Comparison of ENCODE assay signal across 8 cellular contexts in the genomic region with DNA sequence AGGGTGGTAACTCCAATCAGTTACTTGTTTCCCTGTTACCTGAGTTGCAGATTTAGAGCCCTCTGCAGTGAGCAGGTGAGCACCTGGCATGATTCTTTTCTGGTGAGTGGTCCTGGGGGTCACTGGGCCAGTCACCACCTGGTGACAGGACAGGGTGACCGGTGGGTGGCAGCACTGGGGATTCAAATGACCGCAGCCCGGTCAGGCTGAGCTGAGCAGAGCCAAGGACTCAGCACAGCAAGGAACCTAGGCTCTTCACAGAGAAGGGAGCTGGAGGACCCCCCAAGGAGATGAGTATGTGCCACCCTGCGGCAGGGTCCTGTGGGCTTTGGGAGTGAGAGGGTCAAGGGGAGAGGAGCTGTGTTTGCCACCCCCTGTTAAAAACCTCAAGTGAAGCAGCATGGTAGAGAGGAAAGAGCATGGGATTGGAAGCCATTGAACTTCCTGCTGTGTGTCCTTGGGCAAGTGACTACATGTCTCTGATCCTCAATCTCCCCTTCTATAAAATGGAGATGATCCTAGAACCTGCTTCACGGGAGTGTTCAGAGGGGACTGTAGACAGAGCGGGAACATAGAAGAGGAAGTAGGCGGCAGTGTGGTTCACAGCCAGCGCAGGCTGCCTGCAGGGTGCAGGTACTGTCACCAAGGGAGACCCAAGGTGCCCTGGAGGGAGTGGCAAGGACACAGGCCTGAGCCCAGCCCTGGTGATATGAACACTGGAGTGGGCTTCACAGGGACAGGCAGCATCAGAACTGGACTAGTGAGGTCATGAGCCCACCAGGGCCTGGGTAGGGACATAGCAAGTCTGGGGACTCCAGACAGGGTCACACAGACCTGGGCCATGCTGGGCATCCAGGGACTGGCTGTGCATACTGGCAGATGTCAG. TPM values are rescaled to one million over a fixed set of nuclear protein-coding genes. Genes with fewer than 3 reads are reported as not detected.
DNase-seq lines count a peak whose midpoint lies in the region; TF ChIP-seq lines count a peak whose summit lies in the region.
"Not testable (repeated sequence)": the region's sequence is repeated elsewhere in the genome, so short reads cannot be mapped to it uniquely, and the experiment has no call there.

No MANE protein-coding gene starts in this region.

- H2AFZ ChIP-seq in MM.1S (ENCODE audit: low read length); neural progenitor cell (replicated peaks): not testable (repeated sequence)

- not testable (repeated sequence) for H3K4me3 ChIP-seq in Caco-2 (ENCODE audit: low read depth, low read length); MM.1S (ENCODE audit: low read length); liver (ENCODE audit: low read depth in 1 of 3, low read length in 3 of 3); neural progenitor cell

- DNase-seq in Caco-2, result peak; percentile 39 to 43
- not testable (repeated sequence) for DNase-seq in MM.1S; T-helper 2 cell treated with Interferon-gamma antibody and Interleukin-4, amounts not matched to agents 5 μg/mL and 100 μg/mL, for 36 hours (ENCODE audit: low spot score); endothelial cell (ENCODE audit: low spot score); neural progenitor cell (ENCODE audit: low spot score); type B pancreatic cell (ENCODE audit: extremely low spot score, unreplicated experiment)

- H3K4me1 Mint-ChIP-seq in Caco-2 (ENCODE audit: low read depth, unreplicated experiment), result peaks cover 16% of the 10 kb centered on the region
- H3K4me1 Mint-ChIP-seq in T-helper 2 cell treated with Interferon-gamma antibody and Interleukin-4, amounts not matched to agents 5 μg/mL and 100 μg/mL, for 36 hours (ENCODE audit: low read depth), result peaks cover 22% of the 10 kb centered on the region
- peaks cover 53% of the 10 kb centered on the region for H3K4me1 Mint-ChIP-seq in activated naive CD4-positive, alpha-beta T cell treated with anti-CD3 and anti-CD28 coated beads, Interleukin-2, amount 50 U/mL, for 24 hours
- H3K4me1 Mint-ChIP-seq in endothelial cell (ENCODE audit: unreplicated experiment), result peaks cover 21% of the 10 kb centered on the region
- peaks cover 20% of the 10 kb centered on the region for H3K4me1 Mint-ChIP-seq in neural progenitor cell
- H3K4me1 Mint-ChIP-seq in type B pancreatic cell (ENCODE audit: unreplicated experiment), result not testable (repeated sequence)

- H3K27me3 Mint-ChIP-seq in Caco-2 (ENCODE audit: insufficient read depth, unreplicated experiment); activated naive CD4-positive, alpha-beta T cell treated with anti-CD3 and anti-CD28 coated beads, Interleukin-2, amount 50 U/mL, for 24 hours; neural progenitor cell (ENCODE audit: insufficient read depth, low read depth); type B pancreatic cell: not testable (repeated sequence)
- peaks cover 13% of the 10 kb centered on the region for H3K27me3 Mint-ChIP-seq in T-helper 2 cell treated with Interferon-gamma antibody and Interleukin-4, amounts not matched to agents 5 μg/mL and 100 μg/mL, for 36 hours (ENCODE audit: low read depth)
- peaks cover 19% of the 10 kb centered on the region for H3K27me3 Mint-ChIP-seq in endothelial cell (ENCODE audit: unreplicated experiment)

- not testable (repeated sequence) for H3K4me2 ChIP-seq in MM.1S (ENCODE audit: low read depth, low read length); neural progenitor cell

- not testable (repeated sequence) for TF ChIP-seq RAD21 in liver (IDR thresholded peaks at IDR 0.05)

- not testable (repeated sequence) for H3K4me1 ChIP-seq in Caco-2; MM.1S (ENCODE audit: low read length); neural progenitor cell
- peaks cover 8 to 28% (median 17%) of the 10 kb centered on the region in 4 donors for H3K4me1 ChIP-seq in liver (ENCODE audit: control insufficient read depth in 4 of 4, insufficient read depth in 4 of 4, low read length in 3 of 4)

- H3K9me3 Mint-ChIP-seq in Caco-2 (ENCODE audit: unreplicated experiment); T-helper 2 cell treated with Interferon-gamma antibody and Interleukin-4, amounts not matched to agents 5 μg/mL and 100 μg/mL, for 36 hours; activated naive CD4-positive, alpha-beta T cell treated with anti-CD3 and anti-CD28 coated beads, Interleukin-2, amount 50 U/mL, for 24 hours; endothelial cell (ENCODE audit: unreplicated experiment); neural progenitor cell; type B pancreatic cell: not testable (repeated sequence)

- not testable (repeated sequence) for H4K20me1 ChIP-seq in MM.1S (ENCODE audit: insufficient read depth, low read length); neural progenitor cell (ENCODE audit: low read depth)

- peak overlapping the region; percentile 40 for H3K4me3 Mint-ChIP-seq in Caco-2 (ENCODE audit: unreplicated experiment)
- peak overlapping the region; percentile 31 for H3K4me3 Mint-ChIP-seq in T-helper 2 cell treated with Interferon-gamma antibody and Interleukin-4, amounts not matched to agents 5 μg/mL and 100 μg/mL, for 36 hours
- H3K4me3 Mint-ChIP-seq in activated naive CD4-positive, alpha-beta T cell treated with anti-CD3 and anti-CD28 coated beads, Interleukin-2, amount 50 U/mL, for 24 hours, result peak overlapping the region; percentile 52
- not testable (repeated sequence) for H3K4me3 Mint-ChIP-seq in endothelial cell (ENCODE audit: unreplicated experiment); type B pancreatic cell
- peak overlapping the region; percentile 69 for H3K4me3 Mint-ChIP-seq in neural progenitor cell

- peak in 1 of 2 experiments; percentile 25 for TF ChIP-seq CTCF in Caco-2 (IDR thresholded peaks at IDR 0.05; ENCODE audit: insufficient read depth in 1 of 2, low read depth in 1 of 2, low read length in 1 of 2, severe bottlenecking in 1 of 2, unreplicated experiment in 1 of 2)
- 0 out of 2 replicates have a peak, but pooled peaks have one; percentile 7 for TF ChIP-seq CTCF in MM.1S (IDR thresholded peaks at IDR 0.05; ENCODE audit: low read length)
- TF ChIP-seq CTCF in endothelial cell (IDR thresholded peaks at IDR 0.05; ENCODE audit: unreplicated experiment), result not testable (repeated sequence)
- TF ChIP-seq CTCF in liver (IDR thresholded peaks at IDR 0.05; ENCODE audit: low read depth, low read length, missing input control), result peak; percentile 9
- TF ChIP-seq CTCF in neural progenitor cell (IDR thresholded peaks at IDR 0.05), result peak; percentile 47
- peak; percentile 50 for TF ChIP-seq CTCF in type B pancreatic cell (conservative IDR thresholded peaks at IDR 0.05)

- H3K27me3 ChIP-seq in Caco-2 (replicated peaks; ENCODE audit: control insufficient read depth, insufficient read depth, low read length); MM.1S (replicated peaks; ENCODE audit: insufficient read depth, low read length); liver (ENCODE audit: control insufficient read depth in 4 of 4, insufficient read depth in 4 of 4, low read length in 3 of 4); neural progenitor cell: not testable (repeated sequence)

- CTCF ChIA-PET in Caco-2 (lab: Charles Lee), result not testable (repeated sequence)

- intact Hi-C loops in Caco-2 (cut with micrococcal nuclease; ENCODE audit: unreplicated experiment), result loop anchor here (5.0 kb wide), 1 partner anchor 50 kb away; no protein-coding TSS in a partner anchor

- POLR2A ChIA-PET in Caco-2 (lab: Charles Lee), result not testable (repeated sequence)

- WGBS in liver, result 81% methylated on average over 8 of the region's 8 CpGs

- H3K9me2 ChIP-seq in MM.1S (replicated peaks; ENCODE audit: insufficient read depth, low read length), result not testable (repeated sequence)

- H3K36me3 Mint-ChIP-seq in Caco-2 (ENCODE audit: insufficient read depth, unreplicated experiment); T-helper 2 cell treated with Interferon-gamma antibody and Interleukin-4, amounts not matched to agents 5 μg/mL and 100 μg/mL, for 36 hours (ENCODE audit: low read depth); activated naive CD4-positive, alpha-beta T cell treated with anti-CD3 and anti-CD28 coated beads, Interleukin-2, amount 50 U/mL, for 24 hours; neural progenitor cell; type B pancreatic cell: not testable (repeated sequence)
- H3K36me3 Mint-ChIP-seq in endothelial cell (ENCODE audit: low read depth, unreplicated experiment), result peaks cover 11% of the 10 kb centered on the region

- H3F3A ChIP-seq in MM.1S (ENCODE audit: insufficient read depth, low read length), result not testable (repeated sequence)
- H3F3A ChIP-seq in neural progenitor cell (ENCODE audit: low read depth), result peaks cover 24% of the 10 kb centered on the region

- H3K79me2 ChIP-seq in MM.1S (ENCODE audit: low read length); neural progenitor cell (ENCODE audit: low read depth): not testable (repeated sequence)

- H3K27ac Mint-ChIP-seq in Caco-2 (ENCODE audit: unreplicated experiment); T-helper 2 cell treated with Interferon-gamma antibody and Interleukin-4, amounts not matched to agents 5 μg/mL and 100 μg/mL, for 36 hours; activated naive CD4-positive, alpha-beta T cell treated with anti-CD3 and anti-CD28 coated beads, Interleukin-2, amount 50 U/mL, for 24 hours; neural progenitor cell; type B pancreatic cell: not testable (repeated sequence)
- peak overlapping the region; percentile 13 for H3K27ac Mint-ChIP-seq in endothelial cell (ENCODE audit: unreplicated experiment)

- not testable (repeated sequence) for H3K9me3 ChIP-seq in Caco-2; MM.1S (replicated peaks; ENCODE audit: insufficient read depth, low read length); liver (ENCODE audit: control insufficient read depth in 4 of 4, low read length in 3 of 4); neural progenitor cell (ENCODE audit: low read depth)

- not testable (repeated sequence) for H3K27ac ChIP-seq in MM.1S (ENCODE audit: low read length); liver (ENCODE audit: low read depth in 1 of 2, low read length in 2 of 2); neural progenitor cell

- H3K36me3 ChIP-seq in Caco-2 (ENCODE audit: control insufficient read depth, insufficient read depth, low read length); MM.1S (replicated peaks; ENCODE audit: insufficient read depth, low read length); liver (ENCODE audit: control insufficient read depth in 4 of 4, insufficient read depth in 3 of 4, low read depth in 1 of 4, low read length in 3 of 4); neural progenitor cell: not testable (repeated sequence)

- not testable (repeated sequence) for H3K9ac ChIP-seq in MM.1S (ENCODE audit: low read length); liver (ENCODE audit: low read depth in 1 of 2, low read length in 2 of 2); neural progenitor cell

- BruUV-seq in Caco-2 (replicated peaks; lab: Mats Ljungman, UMichigan), result not testable (repeated sequence)

RNA-seq across cellular contexts. Expression of gene CROCC, which starts 9.6 kb away (rescaled TPM):
- total RNA-seq in Caco-2 (2022) (7.6 and 9.1 TPM in 2 replicates), endothelial cell (ENCODE audit: unreplicated experiment) (38.9 TPM), liver (1 to 10 TPM; 6.3 to 8.3 TPM), neural progenitor cell (ENCODE audit: low replicate concordance) (15.2 and 76.7 TPM in 2 replicates), type B pancreatic cell (ENCODE audit: low replicate concordance) (23.5 and 40.1 TPM in 2 replicates)
- 1 to 10 TPM; 2.9 to 3.9 TPM for polyA plus RNA-seq in liver

RNA-seq across cellular contexts. Expression of gene RNU1-2, which starts 16.3 kb away (rescaled TPM):
- total RNA-seq in Caco-2 (2022) (1,622 and 1,638 TPM in 2 replicates), endothelial cell (ENCODE audit: unreplicated experiment) (3,428 TPM), liver (under 1 TPM; under 0.01 TPM), neural progenitor cell (ENCODE audit: low replicate concordance) (under 0.01 TPM in 2 replicates), type B pancreatic cell (ENCODE audit: low replicate concordance) (2,993 and 3,564 TPM in 2 replicates)
- polyA plus RNA-seq in liver, result 10 to 100 TPM in 1 of 2 donors, not detected in 1; 16.7 TPM

Comparison
In these comparisons a context has a peak if more than half of its experiments do, and no peak if none do; other contexts are left out.
1. RNA of gene RNU1-2, which starts 16.3 kb away (total RNA-seq): 2,993 to 3,564 TPM in type B pancreatic cell, 3,428 TPM in endothelial cell (single experiment) and 1,622 to 1,638 TPM in Caco-2; under 0.01 TPM in liver and under 0.01 TPM in neural progenitor cell; every median in the first group is over 1,000 times any median in the second.